13 cellular contexts compared by ENCODE assay signal in genomic region chr1:177274687-177275211, GRCh38.
A peak's percentile ranks its signal among the peaks of the same experiment; 100 is the strongest.
DNase-seq lines count a peak whose midpoint lies in the region; ATAC-seq and TF ChIP-seq lines count a peak whose summit lies in the region.
"Had no signal": no experiment of that assay in that cellular context is flagged by ENCODE, and none has a peak within 500 bp of the region (broad histone marks: within the 10 kb centered on the region; RNA-seq: fewer than 3 reads in every experiment).

No MANE protein-coding gene starts in this region.

- peak; percentile 95 for DNase-seq in DMS79 treated with DMSO at 0.1 percent for 48 hours (lab: John Stamatoyannopoulos, UW)
- DNase-seq in NCI-H2196 treated with DMSO at 0.1 percent for 48 hours (lab: John Stamatoyannopoulos, UW; ENCODE audit: unreplicated experiment): peak; percentile 8
- DNase-seq in fibroblast of villous mesenchyme (ENCODE audit: low read depth): peak; percentile 60
- no peak for DNase-seq in sciatic nerve (ENCODE audit: low spot score)
- DNase-seq in HEK293T (ENCODE audit: extremely low spot score): no peak
- DNase-seq in NOMO-1 (lab: John Stamatoyannopoulos, UW; ENCODE audit: unreplicated experiment in 2 of 2): no peak
- DNase-seq in NCI-H748 (lab: John Stamatoyannopoulos, UW; ENCODE audit: unreplicated experiment): no peak
- DNase-seq: CD8-positive, alpha-beta T cell; H7; naive thymus-derived CD8-positive, alpha-beta T cell; NCI-H2081 had no signal

- intact Hi-C loops in sciatic nerve (cut with DNase I): no loop called here

- no peak for TF ChIP-seq CTCF in fibroblast of villous mesenchyme (IDR thresholded peaks at IDR 0.05; ENCODE audit: insufficient read depth, low read depth, low read length)

- CTCF ChIA-PET in HEK293T (lab: Yijun Ruan, JAX): no interaction called here

- POLR2A ChIA-PET in HEK293T (lab: Yijun Ruan, JAX): no interaction called here

- H3K4me3 ChIP-seq in fibroblast of villous mesenchyme (ENCODE audit: low read depth, low read length): no peak overlapping the region
- H3K4me3 ChIP-seq: breast epithelium had no signal

- ATAC-seq in sciatic nerve (peak; percentile 81), HG03139 (IDR thresholded peaks at IDR 0.05; ENCODE audit: unreplicated experiment) (no peak)
- ATAC-seq: CD8-positive, alpha-beta T cell; naive thymus-derived CD8-positive, alpha-beta T cell had no signal

TF ChIP-seq in HEK293T, 16 proteins besides CTCF, POLR2A, EP300 and RAD21:
- TF ChIP-seq HDGF (IDR thresholded peaks at IDR 0.05; ENCODE audit: borderline replicate concordance): no peak
- no peak for TF ChIP-seq L3MBTL2 (conservative IDR thresholded peaks at IDR 0.05)

Comparison
In these comparisons a context has a peak if more than half of its experiments do, and no peak if none do; other contexts are left out.
1. DNase-seq: peak in DMS79 treated with DMSO at 0.1 percent for 48 hours (single experiment), NCI-H2196 treated with DMSO at 0.1 percent for 48 hours (single experiment) and fibroblast of villous mesenchyme (single experiment); none in sciatic nerve (single experiment), HEK293T (single experiment), NOMO-1 (0 of 2) and NCI-H748 (single experiment).